Comparison of ENCODE assay signal across 1 cellular context in genomic region chr1:174160109-174160473, GRCh38.
TF ChIP-seq lines count a peak whose summit lies in the region.

No MANE protein-coding gene starts in this region.

TF ChIP-seq in HCT116, 20 proteins besides CTCF, POLR2A, EP300 and RAD21 (continued from another document):
- TF ChIP-seq SRF (IDR thresholded peaks at IDR 0.05; ENCODE audit: low read depth) = no peak
- no peak for TF ChIP-seq ELF1 (IDR thresholded peaks at IDR 0.05; ENCODE audit: borderline replicate concordance, low read depth)
- no peak for TF ChIP-seq YY1 (IDR thresholded peaks at IDR 0.05; ENCODE audit: extremely low read depth, insufficient replicate concordance, low read depth, low read length)
- TF ChIP-seq CBX3 (IDR thresholded peaks at IDR 0.05; ENCODE audit: low read depth) = no peak
- TF ChIP-seq JUND (IDR thresholded peaks at IDR 0.05) = no peak
- no peak for TF ChIP-seq ZFX (IDR thresholded peaks at IDR 0.05)
- no peak for TF ChIP-seq MAX (IDR thresholded peaks at IDR 0.05)
- TF ChIP-seq CEBPB (IDR thresholded peaks at IDR 0.05; ENCODE audit: low read depth) = no peak
